ENCODE assay signal across 25 cellular contexts in genomic region chr13:76809369-76809768, GRCh38.
"Had no signal": no experiment of that assay in that cellular context is flagged by ENCODE, and none has a peak within 500 bp of the region (broad histone marks: within the 10 kb centered on the region; RNA-seq: fewer than 3 reads in every experiment).

No MANE protein-coding gene starts in this region.

- H3K4me3 ChIP-seq: coronary artery, dorsolateral prefrontal cortex, esophagus squamous epithelium, gastroesophageal sphincter, heart left ventricle, hepatocyte, lower lobe of right lung, mucosa of descending colon had no signal

- H3K9me3 ChIP-seq: esophagus squamous epithelium, gastroesophageal sphincter, lower lobe of right lung, mucosa of descending colon had no signal

- H3K27me3 ChIP-seq: dorsolateral prefrontal cortex, esophagus squamous epithelium, gastroesophageal sphincter, heart left ventricle, hepatocyte had no signal

- DNase-seq: dorsolateral prefrontal cortex; effector CD4-positive, alpha-beta T cell; effector memory CD4-positive, alpha-beta T cell; erythroblast; esophagus squamous epithelium; heart left ventricle; hypothalamus; immature natural killer cell; islet precursor cell; kidney; kidney glomerular epithelial cell; left colon; left ventricle myocardium superior; lower lobe of right lung; mesenchymal stem cell; mucosa of descending colon; naive B cell had no signal

- H2AFZ ChIP-seq: hepatocyte had no signal

- H3K79me2 ChIP-seq: hepatocyte had no signal

- H3K4me2 ChIP-seq: hepatocyte had no signal

- H3K36me3 ChIP-seq: esophagus squamous epithelium, gastroesophageal sphincter, heart left ventricle, lower lobe of right lung had no signal

- H3K27ac ChIP-seq: coronary artery, dorsolateral prefrontal cortex, epithelial cell of prostate, esophagus squamous epithelium, gastroesophageal sphincter, hepatocyte, lower lobe of right lung had no signal

- FAIRE-seq: colon, frontal cortex, kidney had no signal

- ATAC-seq: esophagus mucosa, gastroesophageal sphincter, left colon, left lobe of liver, left ventricle myocardium superior, lower lobe of right lung, mucosa of descending colon had no signal
